Comparison of ENCODE assay signal across 13 cellular contexts in genomic region chr5:20157089-20157488, GRCh38.
DNase-seq lines count a peak whose midpoint lies in the region; ATAC-seq and TF ChIP-seq lines count a peak whose summit lies in the region.
"Had no signal": no experiment of that assay in that cellular context is flagged by ENCODE, and none has a peak within 500 bp of the region (broad histone marks: within the 10 kb centered on the region; RNA-seq: fewer than 3 reads in every experiment).

No MANE protein-coding gene starts in this region.

- no peaks in the 10 kb centered on the region for H3K36me3 Mint-ChIP-seq in nephron progenitor cell (ENCODE audit: low read depth)

- ATAC-seq in HG02571 (IDR thresholded peaks at IDR 0.05; ENCODE audit: unreplicated experiment): no peak
- no peak for ATAC-seq in GM18519 (IDR thresholded peaks at IDR 0.05; ENCODE audit: low FRiP score, unreplicated experiment)
- ATAC-seq: HCT116, HepG2 had no signal

- H2BK120ac ChIP-seq in mesenchymal stem cell (ENCODE audit: low read depth, low read length): no peak overlapping the region

- no peaks in the 10 kb centered on the region for H3K79me1 ChIP-seq in mesenchymal stem cell (replicated peaks; ENCODE audit: low read length, poor library complexity, severe bottlenecking)

- H3K27ac ChIP-seq in mesenchymal stem cell (ENCODE audit: low read length, poor library complexity, severe bottlenecking): no peak overlapping the region

- H3K4me1 ChIP-seq in mesenchymal stem cell (ENCODE audit: control insufficient read depth, insufficient read depth, low read depth, low read length): no peaks in the 10 kb centered on the region

- H3K4me3 ChIP-seq in mesenchymal stem cell (ENCODE audit: insufficient read depth in 1 of 2, low read depth in 1 of 2, low read length in 2 of 2): no peak overlapping the region

- H2BK12ac ChIP-seq in mesenchymal stem cell (ENCODE audit: low read length in 2 of 2): no peak overlapping the region

- no peak overlapping the region for H3K27ac Mint-ChIP-seq in nephron progenitor cell
- H3K27ac Mint-ChIP-seq: B cell; CD4-positive, alpha-beta T cell had no signal

- no peak overlapping the region for H3K23ac ChIP-seq in mesenchymal stem cell (ENCODE audit: low read length in 2 of 2)

- no peak overlapping the region for H3K18ac ChIP-seq in mesenchymal stem cell (ENCODE audit: low read depth in 1 of 2, low read length in 2 of 2)

- H3K9me3 ChIP-seq in mesenchymal stem cell (ENCODE audit: control insufficient read depth, low read length): peaks cover 8% of the 10 kb centered on the region

- H3K9me3 Mint-ChIP-seq in nephron progenitor cell: no peaks in the 10 kb centered on the region

- 50% methylated on average over 1 of the region's 2 CpGs for WGBS in mesenchymal stem cell

- H3K14ac ChIP-seq in mesenchymal stem cell (ENCODE audit: low read length in 2 of 2): no peak overlapping the region

- no peak for TF ChIP-seq CTCF in nephron progenitor cell (IDR thresholded peaks at IDR 0.05)

- no peak overlapping the region for H3K4ac ChIP-seq in mesenchymal stem cell (ENCODE audit: low read depth in 1 of 2, low read length in 2 of 2)

- H2AFZ ChIP-seq in mesenchymal stem cell (ENCODE audit: low read depth, low read length): no peak overlapping the region

- no peaks in the 10 kb centered on the region for H3K27me3 Mint-ChIP-seq in nephron progenitor cell (ENCODE audit: low read depth, poor library complexity)
- H3K27me3 Mint-ChIP-seq: B cell; CD4-positive, alpha-beta T cell had no signal

- H3K9ac ChIP-seq in mesenchymal stem cell (ENCODE audit: low read length): no peak overlapping the region

- H3K36me3 ChIP-seq in mesenchymal stem cell (ENCODE audit: control insufficient read depth in 1 of 2, insufficient read depth in 2 of 2, low read depth in 1 of 2, low read length in 2 of 2): no peaks in the 10 kb centered on the region

- H4K91ac ChIP-seq in mesenchymal stem cell (ENCODE audit: low read length): no peak overlapping the region

- DNase-seq in HCEC 1CT (peak; percentile 41), NCI-H226 (peak; percentile 16), astrocyte of the hippocampus (ENCODE audit: low read depth, low spot score) (peak; percentile 0), mesenchymal stem cell (peak; percentile 3), nephron progenitor cell (no peak)
- DNase-seq: C1 segment of cervical spinal cord; CD4-positive, alpha-beta T cell; DMS79 had no signal

- no peak overlapping the region for H3K4me2 ChIP-seq in mesenchymal stem cell (ENCODE audit: low read length, poor library complexity, severe bottlenecking)

- no peak overlapping the region for H2BK15ac ChIP-seq in mesenchymal stem cell (ENCODE audit: low read depth, poor library complexity, severe bottlenecking)

- H3K4me1 Mint-ChIP-seq in nephron progenitor cell: no peaks in the 10 kb centered on the region
- H3K4me1 Mint-ChIP-seq: B cell had no signal

- no peak overlapping the region for H3K4me3 Mint-ChIP-seq in nephron progenitor cell
- H3K4me3 Mint-ChIP-seq: B cell; CD4-positive, alpha-beta T cell had no signal

- no peak overlapping the region for H2BK5ac ChIP-seq in mesenchymal stem cell (ENCODE audit: low read depth, low read length, poor library complexity, severe bottlenecking)

- no peak overlapping the region for H4K8ac ChIP-seq in mesenchymal stem cell (ENCODE audit: low read length)

- H2AK5ac ChIP-seq in mesenchymal stem cell (ENCODE audit: low read length, severe bottlenecking): no peak overlapping the region

- H3K27me3 ChIP-seq in mesenchymal stem cell (ENCODE audit: control insufficient read depth in 1 of 2, insufficient read depth in 1 of 2, low read length in 2 of 2): no peaks in the 10 kb centered on the region
